ENCODE assay signal across 8 cellular contexts in genomic region chr2:10813085-10813748, GRCh38. TPM values are rescaled to one million over a fixed set of nuclear protein-coding genes. Genes with fewer than 3 reads are reported as not detected.
A peak's percentile ranks its signal among the peaks of the same experiment; 100 is the strongest.
DNase-seq lines count a peak whose midpoint lies in the region; ATAC-seq and TF ChIP-seq lines count a peak whose summit lies in the region.

No MANE protein-coding gene starts in this region.

- no peak for TF ChIP-seq CTCF in HFF-Myc (IDR thresholded peaks at IDR 0.05; ENCODE audit: low read depth, low read length, missing control alignments)
- TF ChIP-seq CTCF in WI38 (IDR thresholded peaks at IDR 0.05; ENCODE audit: low read depth, low read length) = no peak
- TF ChIP-seq CTCF in glutamatergic neuron (IDR thresholded peaks at IDR 0.05; ENCODE audit: partially characterized antibody, unreplicated experiment) = no peak

- H3K4me1 ChIP-seq in skeletal muscle satellite cell (ENCODE audit: control insufficient read depth, insufficient read depth, low read length) = peaks cover 26% of the 10 kb centered on the region

- no peaks in the 10 kb centered on the region for H3K36me3 Mint-ChIP-seq in glutamatergic neuron (ENCODE audit: unreplicated experiment)

- H3K27me3 Mint-ChIP-seq in glutamatergic neuron (ENCODE audit: unreplicated experiment) = peaks cover 10% of the 10 kb centered on the region

- peak overlapping the region; percentile 89 for H3K4me3 ChIP-seq in HFF-Myc (replicated peaks; ENCODE audit: low read depth, low read length)
- peak overlapping the region; percentile 77 for H3K4me3 ChIP-seq in WI38 (ENCODE audit: low read depth, low read length)
- H3K4me3 ChIP-seq in skeletal muscle satellite cell (ENCODE audit: low read length) = peak overlapping the region; percentile 64

- no peak for ATAC-seq in GM19455 (IDR thresholded peaks at IDR 0.05; ENCODE audit: unreplicated experiment)
- ATAC-seq in GM19452 (IDR thresholded peaks at IDR 0.05; ENCODE audit: unreplicated experiment) = no peak
- ATAC-seq in HG02870 (IDR thresholded peaks at IDR 0.05; ENCODE audit: unreplicated experiment) = no peak
- ATAC-seq in GM18861 (IDR thresholded peaks at IDR 0.05; ENCODE audit: unreplicated experiment) = no peak

- H3K36me3 ChIP-seq in skeletal muscle satellite cell (ENCODE audit: insufficient read depth, low read length) = no peaks in the 10 kb centered on the region

- H3K9me3 Mint-ChIP-seq in glutamatergic neuron (ENCODE audit: unreplicated experiment) = peaks cover 8% of the 10 kb centered on the region

- peaks cover 19% of the 10 kb centered on the region for H3K27me3 ChIP-seq in skeletal muscle satellite cell (ENCODE audit: control insufficient read depth, insufficient read depth, low read length)

- H3K4me3 Mint-ChIP-seq in glutamatergic neuron (ENCODE audit: unreplicated experiment) = peak overlapping the region; percentile 82

- no peaks in the 10 kb centered on the region for H3K9me3 ChIP-seq in skeletal muscle satellite cell (replicated peaks; ENCODE audit: low read length)

- H3K4me2 ChIP-seq in skeletal muscle satellite cell (ENCODE audit: low read length) = peak overlapping the region; percentile 88

- DNase-seq in HFF-Myc (ENCODE audit: extremely low read depth, low read depth) = no peak
- DNase-seq in glutamatergic neuron = no peak

- H3K9ac ChIP-seq in skeletal muscle satellite cell (ENCODE audit: low read depth, low read length) = peak overlapping the region; percentile 55

- no peak overlapping the region for H3K27ac Mint-ChIP-seq in glutamatergic neuron (ENCODE audit: unreplicated experiment)

- H3K4me1 Mint-ChIP-seq in glutamatergic neuron (ENCODE audit: low read depth, unreplicated experiment) = peaks cover 24% of the 10 kb centered on the region

RNA-seq across cellular contexts. Expression of gene PDIA6, which starts 0.6 kb away (rescaled TPM):
- 85.8 TPM for total RNA-seq in glutamatergic neuron (ENCODE audit: unreplicated experiment)
- 250 and 319 TPM in 2 replicates for total RNA-seq in skeletal muscle satellite cell (2012; rRNA removed)
